In genomic region chr19:18419195-18419698, GRCh38 we compare ENCODE assay signal across 8 cellular contexts. TPM values are rescaled to one million over a fixed set of nuclear protein-coding genes. Genes with fewer than 3 reads are reported as not detected.
DNase-seq lines count a peak whose midpoint lies in the region; ATAC-seq lines count a peak whose summit lies in the region.

TSS of gene SSBP4 (plus strand) at chr19:18419398. CDS start at chr19:18419649, 251 bp downstream.

- no peaks in the 10 kb centered on the region for H3K36me3 ChIP-seq in urinary bladder (ENCODE audit: insufficient read depth)

- no peaks in the 10 kb centered on the region for H3K4me1 ChIP-seq in urinary bladder (ENCODE audit: insufficient read depth)

- H3K27ac Mint-ChIP-seq in activated naive CD8-positive, alpha-beta T cell = peak within 1 kb of the TSS; percentile 68

- H3K27me3 Mint-ChIP-seq in activated naive CD8-positive, alpha-beta T cell = no peaks in the 10 kb centered on the region

- peaks cover 63% of the 10 kb centered on the region for H3K4me1 Mint-ChIP-seq in activated naive CD8-positive, alpha-beta T cell (ENCODE audit: low read depth)

- DNase-seq in C1 segment of cervical spinal cord (lab: John Stamatoyannopoulos, UW) (peak in 11 of 14 donors; percentile 23 to 83 (median 51)), Kasumi-1 (lab: John Stamatoyannopoulos, UW) (peak; percentile 56 to 73), SK-N-DZ (ENCODE audit: low spot score) (peak; percentile 75), glomerular visceral epithelial cell (ENCODE audit: extremely low spot score) (peak; percentile 87), occipital lobe (lab: John Stamatoyannopoulos, UW) (no peak)

- WGBS in urinary bladder = 1% methylated on average over 79 of the region's 80 CpGs

- no peaks in the 10 kb centered on the region for H3K36me3 Mint-ChIP-seq in activated naive CD8-positive, alpha-beta T cell

- peak; percentile 47 for ATAC-seq in GM19372 (IDR thresholded peaks at IDR 0.05; ENCODE audit: low read depth, unreplicated experiment)

- H3K27ac ChIP-seq in urinary bladder (ENCODE audit: low read depth) = peak within 1 kb of the TSS; percentile 92

- peak within 1 kb of the TSS; percentile 73 for H3K4me3 ChIP-seq in urinary bladder (ENCODE audit: low read depth, low read length)

- H3K9me3 Mint-ChIP-seq in activated naive CD8-positive, alpha-beta T cell (ENCODE audit: low read depth) = no peaks in the 10 kb centered on the region

- H3K4me3 Mint-ChIP-seq in activated naive CD8-positive, alpha-beta T cell = peak within 1 kb of the TSS; percentile 93

RNA-seq across cellular contexts. Expression of gene SSBP4, which starts in this region (rescaled TPM):
- 123 and 163 TPM in 2 replicates for polyA plus RNA-seq in SK-N-DZ (2014; cell fraction: cytosol; rRNA removed)
- polyA plus RNA-seq in SK-N-DZ (2014; cell fraction: nucleus; rRNA removed) = 351 and 529 TPM in 2 replicates
- total RNA-seq in occipital lobe (75.6 TPM), urinary bladder (28.8 TPM)
- polyA plus RNA-seq in urinary bladder = 81.3 TPM
